Comparison of ENCODE assay signal across 25 cellular contexts in the genomic region with DNA sequence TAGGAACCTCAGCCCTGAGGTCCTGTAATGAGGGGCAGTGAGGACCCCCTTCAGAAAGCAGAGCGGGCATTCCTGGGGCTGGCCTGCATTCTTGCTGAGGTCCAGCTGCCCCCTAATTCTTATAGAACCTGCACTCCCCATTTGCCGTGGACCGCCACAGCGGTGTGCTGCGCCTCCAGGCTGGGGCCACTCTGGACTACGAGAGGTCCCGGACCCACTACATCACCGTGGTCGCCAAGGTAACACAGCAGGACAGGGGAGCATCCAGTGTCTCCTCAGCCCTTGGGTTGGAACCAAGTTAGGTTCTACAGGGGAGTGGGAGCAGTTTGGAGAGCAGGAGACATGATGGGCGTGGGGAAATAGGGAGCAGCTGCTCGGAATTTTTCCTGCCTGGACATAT. TPM values are rescaled to one million over a fixed set of nuclear protein-coding genes. Genes with fewer than 3 reads are reported as not detected.
"Had no signal": no experiment of that assay in that cellular context is flagged by ENCODE, and none has a peak within 500 bp of the region (broad histone marks: within the 10 kb centered on the region; RNA-seq: fewer than 3 reads in every experiment).

No MANE protein-coding gene starts in this region.

- H3K4me1 ChIP-seq: SJSA1 had no signal

- H3K36me3 ChIP-seq: SJSA1 had no signal

- H3K4me3 ChIP-seq: K562, PC-9, SJSA1, SK-N-MC had no signal

- H3K9ac ChIP-seq: KMS-11 had no signal

- H3K27ac ChIP-seq: KMS-11, PC-9, SJSA1, SK-N-MC had no signal

- DNase-seq: Kasumi-1, MM.1S, NCI-H1092 treated with DMSO at 0.1 percent for 48 hours, NCI-H1436, NCI-H187, NCI-H2029, NCI-H2081 treated with DMSO at 0.1 percent for 48 hours, NCI-H2171, NCI-H226, NCI-H446, NCI-H510A, NCI-H524 treated with DMSO at 0.1 percent for 48 hours, NCI-H69, NCI-H774, PC-9, Right ventricle myocardium superior, RPMI8226, SIG-M5 had no signal

- H3K9me3 ChIP-seq: SJSA1 had no signal

RNA-seq across cellular contexts. Expression of gene CDHR1, which starts 7.3 kb away (rescaled TPM):
- total RNA-seq: M059J, OCI-LY7, PC-9 had no signal
- polyA plus RNA-seq: IgD-negative memory B cell had no signal

RNA-seq across cellular contexts. Expression of gene LRIT2, which starts 23.7 kb away (rescaled TPM):
- total RNA-seq: K562, M059J, OCI-LY7, PC-9, Right ventricle myocardium superior, SJSA1 had no signal
- polyA plus RNA-seq: IgD-negative memory B cell, K562 had no signal

RNA-seq across cellular contexts. Expression of gene GPR15LG, which starts 28.1 kb away (rescaled TPM):
- total RNA-seq: M059J, OCI-LY7, PC-9, Right ventricle myocardium superior, SJSA1 had no signal
- polyA plus RNA-seq: IgD-negative memory B cell, K562 had no signal

RNA-seq across cellular contexts. Expression of gene LRIT1, which starts 39.7 kb away (rescaled TPM):
- total RNA-seq: K562, M059J, OCI-LY7, PC-9, SJSA1 had no signal
- polyA plus RNA-seq: IgD-negative memory B cell, K562 had no signal

RNA-seq across cellular contexts. Expression of gene RGR, which starts 43.2 kb away (rescaled TPM):
- total RNA-seq: K562, M059J, OCI-LY7, PC-9, SJSA1 had no signal
- polyA plus RNA-seq: IgD-negative memory B cell, K562 had no signal
